ENCODE assay signal across 18 cellular contexts in genomic region chr11:2974272-2974671, GRCh38. TPM values are rescaled to one million over a fixed set of nuclear protein-coding genes. Genes with fewer than 3 reads are reported as not detected.
A peak's percentile ranks its signal among the peaks of the same experiment; 100 is the strongest.
DNase-seq lines count a peak whose midpoint lies in the region; ATAC-seq lines count a peak whose summit lies in the region.
"Had no signal": no experiment of that assay in that cellular context is flagged by ENCODE, and none has a peak within 500 bp of the region (broad histone marks: within the 10 kb centered on the region; RNA-seq: fewer than 3 reads in every experiment).

No MANE protein-coding gene starts in this region.

- H3K4me3 Mint-ChIP-seq in activated CD4-positive, alpha-beta T cell treated with anti-CD3 and anti-CD28 coated beads, Interleukin-2, amount 10 ng/mL, durations not matched to agents 24 days and 14 days = no peak overlapping the region
- no peak overlapping the region for H3K4me3 Mint-ChIP-seq in stimulated activated naive CD8-positive, alpha-beta T cell treated with anti-CD3 and anti-CD28 coated beads, Interleukin-15, Interleukin-2, amounts not matched to agents 100 ng/mL and 50 ng/mL, for 24 hours
- no peak overlapping the region for H3K4me3 Mint-ChIP-seq in stimulated activated naive CD8-positive, alpha-beta T cell treated with anti-CD3 and anti-CD28 coated beads, Interleukin-15, amount 100 ng/mL, for 72 hours
- no peak overlapping the region for H3K4me3 Mint-ChIP-seq in activated T-helper 2 cell treated with anti-CD3 and anti-CD28 coated beads, Interferon-gamma antibody, Interleukin-2, Interleukin-4, amounts not matched to agents 10 μg/mL and 5 μg/mL and 100 μg/mL, durations not matched to agents 14 hours and 24 hours and 36 hours (ENCODE audit: low read depth)
- no peak overlapping the region for H3K4me3 Mint-ChIP-seq in stimulated activated effector memory CD8-positive, alpha-beta T cell treated with anti-CD3 and anti-CD28 coated beads, Interleukin-12 subunit alpha, Interleukin-12 subunit beta, amount 100 ng/mL, for 72 hours
- H3K4me3 Mint-ChIP-seq: B cell; CD8-positive, alpha-beta memory T cell; HFFc6 had no signal

- peaks cover 73% of the 10 kb centered on the region for H3K36me3 Mint-ChIP-seq in activated CD4-positive, alpha-beta T cell treated with anti-CD3 and anti-CD28 coated beads, Interleukin-2, amount 10 ng/mL, durations not matched to agents 24 days and 14 days (ENCODE audit: low read depth)
- peaks cover 89% of the 10 kb centered on the region for H3K36me3 Mint-ChIP-seq in stimulated activated naive CD8-positive, alpha-beta T cell treated with anti-CD3 and anti-CD28 coated beads, Interleukin-15, Interleukin-2, amounts not matched to agents 100 ng/mL and 50 ng/mL, for 24 hours (ENCODE audit: low read depth)
- peaks cover 88% of the 10 kb centered on the region for H3K36me3 Mint-ChIP-seq in activated T-helper 2 cell treated with anti-CD3 and anti-CD28 coated beads, Interferon-gamma antibody, Interleukin-2, Interleukin-4, amounts not matched to agents 10 μg/mL and 5 μg/mL and 100 μg/mL, durations not matched to agents 14 hours and 24 hours and 36 hours (ENCODE audit: low read depth)
- H3K36me3 Mint-ChIP-seq in stimulated activated effector memory CD8-positive, alpha-beta T cell treated with anti-CD3 and anti-CD28 coated beads, Interleukin-12 subunit alpha, Interleukin-12 subunit beta, amount 100 ng/mL, for 72 hours = peaks cover 100% of the 10 kb centered on the region

- H3K27me3 Mint-ChIP-seq in activated CD4-positive, alpha-beta T cell treated with anti-CD3 and anti-CD28 coated beads, Interleukin-2, amount 10 ng/mL, durations not matched to agents 24 days and 14 days = no peaks in the 10 kb centered on the region
- no peaks in the 10 kb centered on the region for H3K27me3 Mint-ChIP-seq in stimulated activated naive CD8-positive, alpha-beta T cell treated with anti-CD3 and anti-CD28 coated beads, Interleukin-15, Interleukin-2, amounts not matched to agents 100 ng/mL and 50 ng/mL, for 24 hours
- no peaks in the 10 kb centered on the region for H3K27me3 Mint-ChIP-seq in stimulated activated naive CD8-positive, alpha-beta T cell treated with anti-CD3 and anti-CD28 coated beads, Interleukin-15, amount 100 ng/mL, for 72 hours
- no peaks in the 10 kb centered on the region for H3K27me3 Mint-ChIP-seq in activated T-helper 2 cell treated with anti-CD3 and anti-CD28 coated beads, Interferon-gamma antibody, Interleukin-2, Interleukin-4, amounts not matched to agents 10 μg/mL and 5 μg/mL and 100 μg/mL, durations not matched to agents 14 hours and 24 hours and 36 hours (ENCODE audit: low read depth)
- H3K27me3 Mint-ChIP-seq: B cell had no signal

- peak overlapping the region; percentile 10 for H3K27ac Mint-ChIP-seq in activated CD4-positive, alpha-beta T cell treated with anti-CD3 and anti-CD28 coated beads, Interleukin-2, amount 10 ng/mL, durations not matched to agents 24 days and 14 days
- peak overlapping the region; percentile 57 for H3K27ac Mint-ChIP-seq in stimulated activated naive CD8-positive, alpha-beta T cell treated with anti-CD3 and anti-CD28 coated beads, Interleukin-15, Interleukin-2, amounts not matched to agents 100 ng/mL and 50 ng/mL, for 24 hours
- peak overlapping the region in 1 of 2 donors; percentile 62 for H3K27ac Mint-ChIP-seq in stimulated activated naive CD8-positive, alpha-beta T cell treated with anti-CD3 and anti-CD28 coated beads, Interleukin-15, amount 100 ng/mL, for 72 hours
- peak overlapping the region; percentile 4 for H3K27ac Mint-ChIP-seq in activated T-helper 2 cell treated with anti-CD3 and anti-CD28 coated beads, Interferon-gamma antibody, Interleukin-2, Interleukin-4, amounts not matched to agents 10 μg/mL and 5 μg/mL and 100 μg/mL, durations not matched to agents 14 hours and 24 hours and 36 hours
- H3K27ac Mint-ChIP-seq in stimulated activated effector memory CD8-positive, alpha-beta T cell treated with anti-CD3 and anti-CD28 coated beads, Interleukin-12 subunit alpha, Interleukin-12 subunit beta, amount 100 ng/mL, for 72 hours = peak overlapping the region; percentile 41
- H3K27ac Mint-ChIP-seq: B cell, HFFc6 had no signal

- no peak for ATAC-seq in stimulated activated naive CD8-positive, alpha-beta T cell treated with anti-CD3 and anti-CD28 coated beads, Interleukin-15, amount 100 ng/mL, for 72 hours
- peak; percentile 57 for ATAC-seq in stimulated activated effector memory CD8-positive, alpha-beta T cell treated with anti-CD3 and anti-CD28 coated beads, Interleukin-12 subunit alpha, Interleukin-12 subunit beta, amount 100 ng/mL, for 72 hours
- ATAC-seq: Panc1 had no signal

- no peaks in the 10 kb centered on the region for H3K9me3 Mint-ChIP-seq in activated CD4-positive, alpha-beta T cell treated with anti-CD3 and anti-CD28 coated beads, Interleukin-2, amount 10 ng/mL, durations not matched to agents 24 days and 14 days
- no peaks in the 10 kb centered on the region for H3K9me3 Mint-ChIP-seq in stimulated activated naive CD8-positive, alpha-beta T cell treated with anti-CD3 and anti-CD28 coated beads, Interleukin-15, Interleukin-2, amounts not matched to agents 100 ng/mL and 50 ng/mL, for 24 hours
- H3K9me3 Mint-ChIP-seq in stimulated activated naive CD8-positive, alpha-beta T cell treated with anti-CD3 and anti-CD28 coated beads, Interleukin-15, amount 100 ng/mL, for 72 hours = no peaks in the 10 kb centered on the region
- no peaks in the 10 kb centered on the region for H3K9me3 Mint-ChIP-seq in activated T-helper 2 cell treated with anti-CD3 and anti-CD28 coated beads, Interferon-gamma antibody, Interleukin-2, Interleukin-4, amounts not matched to agents 10 μg/mL and 5 μg/mL and 100 μg/mL, durations not matched to agents 14 hours and 24 hours and 36 hours
- no peaks in the 10 kb centered on the region for H3K9me3 Mint-ChIP-seq in stimulated activated effector memory CD8-positive, alpha-beta T cell treated with anti-CD3 and anti-CD28 coated beads, Interleukin-12 subunit alpha, Interleukin-12 subunit beta, amount 100 ng/mL, for 72 hours
- H3K9me3 Mint-ChIP-seq: CD8-positive, alpha-beta memory T cell; HFFc6 had no signal

- peaks cover 24% of the 10 kb centered on the region for H3K4me1 Mint-ChIP-seq in activated CD4-positive, alpha-beta T cell treated with anti-CD3 and anti-CD28 coated beads, Interleukin-2, amount 10 ng/mL, durations not matched to agents 24 days and 14 days
- H3K4me1 Mint-ChIP-seq in stimulated activated naive CD8-positive, alpha-beta T cell treated with anti-CD3 and anti-CD28 coated beads, Interleukin-15, Interleukin-2, amounts not matched to agents 100 ng/mL and 50 ng/mL, for 24 hours (ENCODE audit: low read depth) = peaks cover 29% of the 10 kb centered on the region
- peaks cover 55% of the 10 kb centered on the region for H3K4me1 Mint-ChIP-seq in stimulated activated naive CD8-positive, alpha-beta T cell treated with anti-CD3 and anti-CD28 coated beads, Interleukin-15, amount 100 ng/mL, for 72 hours
- H3K4me1 Mint-ChIP-seq in activated T-helper 2 cell treated with anti-CD3 and anti-CD28 coated beads, Interferon-gamma antibody, Interleukin-2, Interleukin-4, amounts not matched to agents 10 μg/mL and 5 μg/mL and 100 μg/mL, durations not matched to agents 14 hours and 24 hours and 36 hours (ENCODE audit: low read depth) = peaks cover 16% of the 10 kb centered on the region
- peaks cover 39% of the 10 kb centered on the region for H3K4me1 Mint-ChIP-seq in stimulated activated effector memory CD8-positive, alpha-beta T cell treated with anti-CD3 and anti-CD28 coated beads, Interleukin-12 subunit alpha, Interleukin-12 subunit beta, amount 100 ng/mL, for 72 hours

- no peak for DNase-seq in activated CD4-positive, alpha-beta T cell treated with anti-CD3 and anti-CD28 coated beads, Interleukin-2, amount 10 ng/mL, durations not matched to agents 24 days and 14 days
- no peak for DNase-seq in activated CD4-positive, alpha-beta T cell treated with anti-CD3 and anti-CD28 coated beads, Interleukin-2, amount 50 U/mL, for 48 hours
- DNase-seq in stimulated activated naive CD8-positive, alpha-beta T cell treated with anti-CD3 and anti-CD28 coated beads, Interleukin-15, amount 100 ng/mL, for 72 hours = no peak
- no peak for DNase-seq in activated T-helper 2 cell treated with anti-CD3 and anti-CD28 coated beads, Interferon-gamma antibody, Interleukin-2, Interleukin-4, amounts not matched to agents 10 μg/mL and 5 μg/mL and 100 μg/mL, durations not matched to agents 14 hours and 24 hours and 36 hours (ENCODE audit: low spot score)
- DNase-seq in stimulated activated effector memory CD8-positive, alpha-beta T cell treated with anti-CD3 and anti-CD28 coated beads, Interleukin-12 subunit alpha, Interleukin-12 subunit beta, amount 100 ng/mL, for 72 hours (ENCODE audit: low spot score in 2 of 2) = no peak
- DNase-seq in occipital lobe (lab: John Stamatoyannopoulos, UW) (no peak), C1 segment of cervical spinal cord (lab: John Stamatoyannopoulos, UW) (no peak)
- DNase-seq: CD8-positive, alpha-beta memory T cell; DMS79 treated with DMSO at 0.1 percent for 48 hours; HFFc6; KG1; NCI-H1105 treated with DMSO at 0.1 percent for 48 hours; NCI-H1694; NCI-H2081 treated with DMSO at 0.1 percent for 48 hours; NCI-H446 treated with DMSO at 0.1 percent for 48 hours had no signal

- intact Hi-C loops in activated CD4-positive, alpha-beta T cell treated with anti-CD3 and anti-CD28 coated beads, Interleukin-2, amount 10 ng/mL, durations not matched to agents 24 days and 14 days (cut with micrococcal nuclease) = loop anchor here (2.0 kb wide), 2 partner anchors 15 to 117 kb away; no protein-coding TSS in a partner anchor
- intact Hi-C loops in activated T-helper 2 cell treated with anti-CD3 and anti-CD28 coated beads, Interferon-gamma antibody, Interleukin-2, Interleukin-4, amounts not matched to agents 10 μg/mL and 5 μg/mL and 100 μg/mL, durations not matched to agents 14 hours and 24 hours and 36 hours (cut with micrococcal nuclease) = no loop called here

RNA-seq across cellular contexts. Expression of gene NAP1L4, which starts 17.9 kb away (rescaled TPM):
- total RNA-seq in activated CD4-positive, alpha-beta T cell treated with anti-CD3 and anti-CD28 coated beads, Interleukin-2, amount 10 ng/mL, durations not matched to agents 24 days and 14 days = 263 and 272 TPM in 2 replicates
- 267 and 286 TPM in 2 replicates for total RNA-seq in activated T-helper 2 cell treated with anti-CD3 and anti-CD28 coated beads, Interferon-gamma antibody, Interleukin-2, Interleukin-4, amounts not matched to agents 10 μg/mL and 5 μg/mL and 100 μg/mL, durations not matched to agents 14 hours and 24 hours and 36 hours
- total RNA-seq in occipital lobe = 207 TPM

RNA-seq across cellular contexts. Expression of gene PHLDA2, which starts 45.1 kb away (rescaled TPM):
- 25.5 and 26.7 TPM in 2 replicates for total RNA-seq in activated CD4-positive, alpha-beta T cell treated with anti-CD3 and anti-CD28 coated beads, Interleukin-2, amount 10 ng/mL, durations not matched to agents 24 days and 14 days
- 34.5 and 34.7 TPM in 2 replicates for total RNA-seq in activated T-helper 2 cell treated with anti-CD3 and anti-CD28 coated beads, Interferon-gamma antibody, Interleukin-2, Interleukin-4, amounts not matched to agents 10 μg/mL and 5 μg/mL and 100 μg/mL, durations not matched to agents 14 hours and 24 hours and 36 hours
- total RNA-seq in occipital lobe = not detected
- total RNA-seq: B cell had no signal

Comparison
In these comparisons a context has a peak if more than half of its experiments do, and no peak if none do; other contexts are left out.
1. RNA of gene PHLDA2, which starts 45.1 kb away (total RNA-seq): 34.5 to 34.7 TPM in activated T-helper 2 cell treated with anti-CD3 and anti-CD28 coated beads, Interferon-gamma antibody, Interleukin-2, Interleukin-4, amounts not matched to agents 10 μg/mL and 5 μg/mL and 100 μg/mL, durations not matched to agents 14 hours and 24 hours and 36 hours and 25.5 to 26.7 TPM in activated CD4-positive, alpha-beta T cell treated with anti-CD3 and anti-CD28 coated beads, Interleukin-2, amount 10 ng/mL, durations not matched to agents 24 days and 14 days; not detected in occipital lobe (single experiment); every median in the first group is over 10 times any median in the second.